Comparison of ENCODE assay signal across 14 cellular contexts in the genomic region with DNA sequence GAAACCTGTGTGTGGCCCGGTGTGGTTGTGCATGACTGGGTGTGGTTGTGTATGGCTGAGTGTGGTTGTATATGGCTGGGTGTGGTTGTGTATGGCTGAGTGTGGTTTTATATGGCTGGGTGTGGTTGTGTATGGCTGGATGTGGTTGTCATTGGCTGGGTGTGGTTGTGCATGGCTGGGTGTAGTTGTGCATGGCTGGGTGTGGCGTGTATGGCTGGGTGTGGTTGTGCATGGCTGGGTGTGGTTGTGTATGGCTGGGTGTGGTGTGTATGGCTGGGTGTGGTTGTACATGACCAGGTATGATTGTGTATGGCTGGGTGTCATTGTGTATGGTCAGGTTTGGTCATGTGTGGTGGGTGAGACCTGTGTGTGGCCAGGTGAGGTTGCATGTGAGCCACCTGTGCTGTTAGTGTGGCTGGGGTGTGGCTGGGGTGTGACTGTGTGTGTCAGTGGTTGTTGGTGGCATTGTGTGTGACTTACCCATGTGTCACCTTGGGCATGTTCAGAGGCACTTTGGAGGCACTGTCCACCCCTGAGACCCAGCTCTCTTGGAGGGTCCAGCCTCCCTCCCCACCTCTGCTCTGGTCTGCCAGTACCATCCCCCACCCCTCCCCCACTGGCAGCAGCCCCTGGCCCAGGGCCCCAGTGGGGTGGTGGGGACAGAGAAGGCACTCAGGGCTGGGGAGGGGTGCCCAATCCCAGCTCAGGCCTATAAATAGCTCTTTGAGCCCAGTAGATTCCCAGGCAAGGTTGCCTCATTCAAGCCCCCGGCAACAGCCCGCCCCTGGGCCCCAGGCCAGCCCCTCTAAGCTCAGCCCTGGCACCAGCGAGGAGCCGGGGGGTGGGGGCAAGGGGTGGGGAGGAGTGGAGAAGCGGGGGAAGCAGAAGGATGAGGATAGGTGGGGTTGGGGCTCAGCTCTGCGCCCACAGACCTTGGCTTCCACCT. TPM values are rescaled to one million over a fixed set of nuclear protein-coding genes. Genes with fewer than 3 reads are reported as not detected.
A peak's percentile ranks its signal among the peaks of the same experiment; 100 is the strongest.
DNase-seq lines count a peak whose midpoint lies in the region; TF ChIP-seq lines count a peak whose summit lies in the region.
"Had no signal": no experiment of that assay in that cellular context is flagged by ENCODE, and none has a peak within 500 bp of the region (broad histone marks: within the 10 kb centered on the region; RNA-seq: fewer than 3 reads in every experiment).

No MANE protein-coding gene starts in this region.

- intact Hi-C loops in colonic mucosa (cut with DNase I), result no loop called here
- intact Hi-C loops in prostate gland (cut with DNase I), result no loop called here
- intact Hi-C loops in stomach (cut with DNase I; ENCODE audit: low total_unique reads), result no loop called here

- TF ChIP-seq CTCF in colonic mucosa (IDR thresholded peaks at IDR 0.05), result no peak
- TF ChIP-seq CTCF in osteoblast (IDR thresholded peaks at IDR 0.05; ENCODE audit: extremely low read depth, low read depth, low read length), result no peak
- TF ChIP-seq CTCF in prostate gland (IDR thresholded peaks at IDR 0.05), result no peak
- TF ChIP-seq CTCF in stomach (IDR thresholded peaks at IDR 0.05), result no peak

- H3K4me1 ChIP-seq in colonic mucosa (no peaks in the 10 kb centered on the region), osteoblast (ENCODE audit: insufficient read depth, low read length) (peaks cover 3% of the 10 kb centered on the region), prostate gland (replicated peaks) (peaks cover under 1% of the 10 kb centered on the region), stomach (peaks cover 0 to 10% (median 5%) of the 10 kb centered on the region in 4 donors)

- no peak overlapping the region for H3K4me3 ChIP-seq in MG63
- no peak overlapping the region for H3K4me3 ChIP-seq in colonic mucosa
- no peak overlapping the region for H3K4me3 ChIP-seq in osteoblast (ENCODE audit: insufficient read depth, low read length)
- no peak overlapping the region for H3K4me3 ChIP-seq in prostate gland
- no peak overlapping the region for H3K4me3 ChIP-seq in stomach
- H3K4me3 ChIP-seq: ovary, suprapubic skin had no signal

- peak; percentile 32 for DNase-seq in MG63
- peak; percentile 40 for DNase-seq in colonic mucosa
- DNase-seq in osteoblast (ENCODE audit: insufficient read length, low spot score, missing footprints), result peak; percentile 57
- no peak for DNase-seq in prostate gland (ENCODE audit: low spot score)
- DNase-seq in stomach, result no peak
- DNase-seq: activated CD4-positive, CD25-positive, alpha-beta regulatory T cell; activated T-cell treated with anti-CD3 and anti-CD28 coated beads, Interleukin-2, amount 50 U/mL, for 48 hours; amniotic stem cell; GDM1; KG1; NCI-H1417 treated with DMSO at 0.1 percent for 48 hours; ovary had no signal

- H3K9me3 ChIP-seq in MG63 (no peaks in the 10 kb centered on the region), colonic mucosa (no peaks in the 10 kb centered on the region), osteoblast (ENCODE audit: low read depth, low read length) (no peaks in the 10 kb centered on the region), prostate gland (no peaks in the 10 kb centered on the region), stomach (no peaks in the 10 kb centered on the region)
- H3K9me3 ChIP-seq: ovary, suprapubic skin had no signal

- no peak overlapping the region for H3K9ac ChIP-seq in colonic mucosa (ENCODE audit: low read depth in 2 of 2, low read length in 2 of 2)

- H3K27me3 ChIP-seq in MG63 (peaks cover 60% of the 10 kb centered on the region), colonic mucosa (peaks cover 14% of the 10 kb centered on the region), osteoblast (ENCODE audit: insufficient read depth, low read length) (peaks cover 19% of the 10 kb centered on the region), prostate gland (replicated peaks; ENCODE audit: insufficient read depth) (peaks cover 18% of the 10 kb centered on the region), stomach (peaks cover 12 to 71% (median 24%) of the 10 kb centered on the region in 3 donors)
- H3K27me3 ChIP-seq: ovary had no signal

- peaks cover under 1% of the 10 kb centered on the region for H3K79me2 ChIP-seq in osteoblast (ENCODE audit: insufficient read depth, low read length)

- TF ChIP-seq POLR2A in prostate gland (IDR thresholded peaks at IDR 0.05), result no peak
- TF ChIP-seq POLR2A in stomach (IDR thresholded peaks at IDR 0.05), result no peak

- H3K36me3 ChIP-seq in MG63 (no peaks in the 10 kb centered on the region; the same call in 1 of the 2 replicates), colonic mucosa (no peaks in the 10 kb centered on the region), osteoblast (ENCODE audit: insufficient read depth, low read length) (no peaks in the 10 kb centered on the region), prostate gland (no peaks in the 10 kb centered on the region), stomach (no peaks in the 10 kb centered on the region)
- H3K36me3 ChIP-seq: ovary, suprapubic skin had no signal

- 50% methylated on average over 7 of the region's 8 CpGs for WGBS in prostate gland
- 51 to 70% (median 52%) methylated on average over 4 to 8 of the region's 8 CpGs for WGBS in stomach, 5 donors

- no peak overlapping the region for H3K27ac ChIP-seq in colonic mucosa
- H3K27ac ChIP-seq in osteoblast (ENCODE audit: low read depth, low read length), result no peak overlapping the region
- no peak overlapping the region for H3K27ac ChIP-seq in prostate gland
- no peak overlapping the region for H3K27ac ChIP-seq in stomach
- H3K27ac ChIP-seq: ovary, suprapubic skin had no signal

- no peak overlapping the region for H3K4me2 ChIP-seq in osteoblast (ENCODE audit: insufficient read depth, low read length)

- TF ChIP-seq EP300 in stomach (IDR thresholded peaks at IDR 0.05), result no peak

- H2AFZ ChIP-seq in osteoblast (ENCODE audit: low read length), result no peak overlapping the region

- H4K20me1 ChIP-seq in osteoblast (ENCODE audit: insufficient read depth, low read length), result no peaks in the 10 kb centered on the region

RNA-seq across cellular contexts. Expression of a gene that starts 3.8 kb away (rescaled TPM):
- total RNA-seq in MG63 (2014; rRNA removed; shearing (Covaris generic); ENCODE audit: low replicate concordance), result 0.07 and 0.79 TPM in 2 replicates
- total RNA-seq in colonic mucosa, result under 1 TPM in 1 of 2 donors, not detected in 1; 0.05 TPM
- total RNA-seq in osteoblast, result under 0.01 TPM in 1 of 2 replicates, not detected in the other
- total RNA-seq in prostate gland, result 1 to 10 TPM in 1 of 2 donors, not detected in 1; 1.2 TPM
- total RNA-seq in stomach, result 1 to 10 TPM in 1 of 5 donors, not detected in 4; 1.7 TPM
- under 1 TPM in 2 of 3 donors, not detected in 1; 0.05 to 0.06 TPM for polyA plus RNA-seq in stomach
- total RNA-seq: lung microvascular endothelial cell, ovary, suprapubic skin had no signal
- polyA plus RNA-seq: ovary had no signal

RNA-seq across cellular contexts. Expression of a gene that starts 4.7 kb away (rescaled TPM):
- 46.4 and 63.1 TPM in 2 replicates for total RNA-seq in MG63 (2014; rRNA removed; shearing (Covaris generic); ENCODE audit: low replicate concordance)
- total RNA-seq in colonic mucosa (10 to 100 TPM in 1 of 2 donors, 1 to 10 TPM in 1; 8.1 to 29.5 TPM), osteoblast (6.2 and 6.5 TPM in 2 replicates), prostate gland (10 to 100 TPM; 12.8 to 13.2 TPM), stomach (10 to 100 TPM in 1 of 5 donors, 1 to 10 TPM in 1, under 1 TPM in 1, not detected in 2; 0.45 to 14.8 (median 7.7) TPM)
- polyA plus RNA-seq in stomach, result 10 to 100 TPM; 18.2 to 28.9 (median 18.8) TPM

RNA-seq across cellular contexts. Expression of a gene that starts 15.9 kb away (rescaled TPM):
- total RNA-seq in MG63 (2014; rRNA removed; shearing (Covaris generic); ENCODE audit: low replicate concordance), result 64.9 and 144 TPM in 2 replicates
- total RNA-seq in colonic mucosa (10 to 100 TPM; 57.4 to 70.0 TPM), osteoblast (37.4 and 47.4 TPM in 2 replicates), prostate gland (10 to 100 TPM; 44.2 to 46.3 TPM), stomach (100 to 1,000 TPM in 2 of 5 donors, 10 to 100 TPM in 3; 17.4 to 112 (median 61.4) TPM)
- 100 to 1,000 TPM; 121 to 145 (median 136) TPM for polyA plus RNA-seq in stomach

RNA-seq across cellular contexts. Expression of a gene that starts 16.0 kb away (rescaled TPM):
- 16.5 and 37.4 TPM in 2 replicates for total RNA-seq in MG63 (2014; rRNA removed; shearing (Covaris generic); ENCODE audit: low replicate concordance)
- total RNA-seq in colonic mucosa, result 10 to 100 TPM; 27.8 to 27.9 TPM
- total RNA-seq in osteoblast, result 16.2 and 17.4 TPM in 2 replicates
- 10 to 100 TPM; 18.0 to 26.9 TPM for total RNA-seq in prostate gland
- 10 to 100 TPM in 4 of 5 donors, 1 to 10 TPM in 1; 8.3 to 96.9 (median 27.8) TPM for total RNA-seq in stomach
- polyA plus RNA-seq in stomach, result 10 to 100 TPM; 21.0 to 31.1 (median 28.4) TPM

RNA-seq across cellular contexts. Expression of a gene that starts 37.8 kb away (rescaled TPM):
- total RNA-seq in MG63 (2014; rRNA removed; shearing (Covaris generic); ENCODE audit: low replicate concordance), result 2.1 TPM in 1 of 2 replicates, not detected in the other
- total RNA-seq in colonic mucosa (1 to 10 TPM; 1.5 to 3.9 TPM), osteoblast (0.29 and 0.36 TPM in 2 replicates), prostate gland (not detected), stomach (1 to 10 TPM in 1 of 5 donors, not detected in 4; 7.2 TPM)
- 1 to 10 TPM in 1 of 3 donors, under 1 TPM in 1, not detected in 1; 0.93 to 2.9 TPM for polyA plus RNA-seq in stomach

Comparison
In these comparisons a context has a peak if more than half of its experiments do, and no peak if none do; other contexts are left out.
1. DNase-seq: peak in MG63 (single experiment), colonic mucosa (single experiment) and osteoblast (single experiment); none in prostate gland (single experiment) and stomach (single experiment).